Comparison of ENCODE assay signal across 18 cellular contexts in the genomic region with DNA sequence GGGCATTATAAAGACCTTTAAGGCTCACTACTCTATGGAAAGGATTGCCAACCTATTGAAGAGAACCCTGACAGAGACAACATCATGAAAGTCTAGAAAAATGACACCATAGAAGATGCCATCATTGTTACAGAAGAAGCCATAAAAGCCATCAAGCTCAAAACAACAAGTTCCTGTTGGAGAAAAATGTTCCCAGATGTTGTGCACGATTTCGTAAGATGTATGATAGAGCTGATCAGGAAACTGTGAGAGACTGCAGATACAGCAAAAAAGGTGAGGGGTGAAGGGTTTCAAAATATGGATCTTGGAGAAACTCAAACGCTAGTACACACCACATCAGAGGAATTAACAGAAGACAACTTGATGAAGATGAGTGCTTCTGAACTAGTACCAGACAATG.
"Had no signal": no experiment of that assay in that cellular context is flagged by ENCODE, and none has a peak within 500 bp of the region (broad histone marks: within the 10 kb centered on the region; RNA-seq: fewer than 3 reads in every experiment).

No MANE protein-coding gene starts in this region.

- H3K36me3 ChIP-seq: gastrocnemius medialis, upper lobe of right lung, vagina had no signal

- H3K4me3 ChIP-seq: gastrocnemius medialis, heart right ventricle, suprapubic skin, tibial nerve, upper lobe of right lung, vagina had no signal

- H3K27ac ChIP-seq: gastrocnemius medialis, heart right ventricle, suprapubic skin, tibial nerve, upper lobe of right lung, vagina had no signal

- H3K27me3 ChIP-seq: gastrocnemius medialis, heart right ventricle, suprapubic skin, tibial nerve, upper lobe of right lung, vagina had no signal

- DNase-seq: effector memory CD4-positive, alpha-beta T cell; gastrocnemius medialis; heart right ventricle; islet precursor cell; mammary epithelial cell; naive thymus-derived CD8-positive, alpha-beta T cell; posterior cingulate gyrus; small intestine; stimulated activated CD4-positive, alpha-beta T cell treated with anti-CD3 and anti-CD28 coated beads, Interleukin-12 subunit alpha, Interleukin-12 subunit beta, amount 100 ng/mL, for 4 hours; stimulated activated CD4-positive, alpha-beta T cell treated with anti-CD3 and anti-CD28 coated beads, Interleukin-2, amount 100 ng/mL, for 48 hours; stimulated activated naive CD4-positive, alpha-beta T cell treated with Interleukin-2 at 50 U/mL for 16 hours; upper lobe of right lung had no signal

- ATAC-seq: esophagus mucosa; gastrocnemius medialis; heart right ventricle; left lobe of liver; naive thymus-derived CD8-positive, alpha-beta T cell; sciatic nerve had no signal

- H3K9me3 ChIP-seq: gastrocnemius medialis, heart right ventricle, suprapubic skin, tibial nerve, upper lobe of right lung, vagina had no signal
